Comparison of ENCODE assay signal across 16 cellular contexts in the genomic region with DNA sequence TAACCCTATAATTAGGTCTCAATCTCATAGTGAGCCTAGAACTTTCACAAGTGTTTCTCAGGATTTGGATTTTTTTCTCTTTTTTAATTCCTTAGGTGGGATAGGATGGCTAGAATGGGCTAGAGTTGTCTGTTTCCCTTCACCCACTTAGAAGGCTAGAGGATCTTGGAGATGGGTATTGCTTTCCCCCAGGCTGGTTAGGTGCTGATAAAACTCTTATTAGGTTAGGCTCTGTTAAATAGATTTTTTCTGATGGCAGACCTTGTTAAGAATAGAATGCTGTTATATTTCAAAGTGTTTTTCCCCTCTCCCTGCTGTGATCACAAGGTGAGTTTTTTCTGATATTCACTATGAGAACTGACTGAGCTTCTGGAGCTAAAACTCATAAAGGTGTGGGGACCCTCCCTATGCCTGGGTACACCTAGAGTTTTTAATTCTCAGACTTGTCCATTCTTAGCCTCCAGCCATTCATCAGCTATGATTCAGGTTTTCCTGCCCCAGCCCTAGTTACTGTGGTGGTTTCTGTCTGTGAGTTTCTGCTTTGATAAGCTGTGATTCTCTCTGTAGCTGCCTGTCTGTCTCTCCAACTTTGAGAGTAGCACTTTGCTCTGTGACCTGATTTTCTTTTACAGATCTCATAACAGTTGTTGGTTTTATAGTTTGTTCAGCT.
A peak's percentile ranks its signal among the peaks of the same experiment; 100 is the strongest.
DNase-seq lines count a peak whose midpoint lies in the region; FAIRE-seq and TF ChIP-seq lines count a peak whose summit lies in the region.
"Had no signal": no experiment of that assay in that cellular context is flagged by ENCODE, and none has a peak within 500 bp of the region (broad histone marks: within the 10 kb centered on the region; RNA-seq: fewer than 3 reads in every experiment).

No MANE protein-coding gene starts in this region.

- TF ChIP-seq RAD21 in neural cell (conservative IDR thresholded peaks at IDR 0.05) = no peak

- H3F3A ChIP-seq in neural cell (ENCODE audit: insufficient read depth, low read length, poor library complexity, severe bottlenecking) = peaks cover 7% of the 10 kb centered on the region

- H3K27me3 ChIP-seq in SJCRH30 (no peaks in the 10 kb centered on the region), endothelial cell of umbilical vein (ENCODE audit: control insufficient read depth in 2 of 2, insufficient read depth in 2 of 2, low read length in 2 of 2) (no peaks in the 10 kb centered on the region), neural cell (ENCODE audit: insufficient read depth, low read depth, low read length) (no peaks in the 10 kb centered on the region), stomach (no peaks in the 10 kb centered on the region)
- H3K27me3 ChIP-seq: BLaER1 treated with 17β-estradiol and CSF1 and Interleukin-3, amounts not matched to agents 10 nM and 100 nM; SJSA1 had no signal

- FAIRE-seq in endothelial cell of umbilical vein (lab: Jason Lieb, UNC) = peak; percentile 35
- FAIRE-seq: kidney, TTC549 had no signal

- H3K4me2 ChIP-seq in endothelial cell of umbilical vein (ENCODE audit: insufficient read depth, low read length) (no peak overlapping the region), neural cell (ENCODE audit: low read length) (no peak overlapping the region)
- H3K4me2 ChIP-seq: BLaER1 treated with 17β-estradiol and CSF1 and Interleukin-3, amounts not matched to agents 10 nM and 100 nM had no signal

- intact Hi-C loops in endothelial cell of umbilical vein (cut with micrococcal nuclease) = no loop called here
- intact Hi-C loops in stomach (cut with DNase I; ENCODE audit: low total_unique reads) = no loop called here

- TF ChIP-seq POLR2A in endothelial cell of umbilical vein (IDR thresholded peaks at IDR 0.05; ENCODE audit: low read depth, low read length) (no peak), stomach (IDR thresholded peaks at IDR 0.05) (no peak)

- H3K79me2 ChIP-seq in endothelial cell of umbilical vein (ENCODE audit: control insufficient read depth, insufficient read depth, low read length) = no peaks in the 10 kb centered on the region
- H3K79me2 ChIP-seq in neural cell (replicated peaks; ENCODE audit: insufficient read depth, low read length) = no peaks in the 10 kb centered on the region

- H3K4me1 ChIP-seq in SJCRH30 (peaks cover 11% of the 10 kb centered on the region), endothelial cell of umbilical vein (ENCODE audit: control insufficient read depth, extremely low read depth, insufficient read depth, low read length) (peaks cover 13% of the 10 kb centered on the region), stomach (no peaks in the 10 kb centered on the region)
- H3K4me1 ChIP-seq: BLaER1 treated with 17β-estradiol and CSF1 and Interleukin-3, amounts not matched to agents 10 nM and 100 nM; SJSA1 had no signal

- H3K9me3 ChIP-seq in SJCRH30 (replicated peaks) = no peaks in the 10 kb centered on the region
- no peaks in the 10 kb centered on the region for H3K9me3 ChIP-seq in endothelial cell of umbilical vein (replicated peaks; ENCODE audit: control insufficient read depth, insufficient read depth, low read length)
- H3K9me3 ChIP-seq in neural cell (ENCODE audit: low read length) = no peaks in the 10 kb centered on the region
- no peaks in the 10 kb centered on the region for H3K9me3 ChIP-seq in stomach
- H3K9me3 ChIP-seq: BLaER1 treated with 17β-estradiol and CSF1 and Interleukin-3, amounts not matched to agents 10 nM and 100 nM; SJSA1 had no signal

- no peak for TF ChIP-seq EP300 in neural cell (conservative IDR thresholded peaks at IDR 0.05; ENCODE audit: poor library complexity, severe bottlenecking)
- TF ChIP-seq EP300 in stomach (IDR thresholded peaks at IDR 0.05) = no peak

- dilution Hi-C loops in endothelial cell of umbilical vein (cut with MboI; ENCODE audit: extremely low pct_ligation_motif_present, low sequenced_read_pairs) = no loop called here

- H3K36me3 ChIP-seq in SJCRH30 (no peaks in the 10 kb centered on the region), endothelial cell of umbilical vein (ENCODE audit: control insufficient read depth in 2 of 2, extremely low read depth in 1 of 2, insufficient read depth in 2 of 2, low read length in 2 of 2) (no peaks in the 10 kb centered on the region), neural cell (ENCODE audit: insufficient read depth, low read length) (no peaks in the 10 kb centered on the region), stomach (peaks cover 0 to 5% (median 1%) of the 10 kb centered on the region in 4 donors)
- H3K36me3 ChIP-seq: BLaER1 treated with 17β-estradiol and CSF1 and Interleukin-3, amounts not matched to agents 10 nM and 100 nM; SJSA1 had no signal

- H4K20me1 ChIP-seq in endothelial cell of umbilical vein (replicated peaks; ENCODE audit: control insufficient read depth, extremely low read depth, insufficient read depth, low read length) = no peaks in the 10 kb centered on the region
- no peaks in the 10 kb centered on the region for H4K20me1 ChIP-seq in neural cell (ENCODE audit: insufficient read depth)
- H4K20me1 ChIP-seq: BLaER1 treated with 17β-estradiol and CSF1 and Interleukin-3, amounts not matched to agents 10 nM and 100 nM had no signal

- H3K9ac ChIP-seq in endothelial cell of umbilical vein (replicated peaks; ENCODE audit: extremely low read depth, insufficient read depth, low read length) (no peak overlapping the region), neural cell (ENCODE audit: low read length) (no peak overlapping the region)
- H3K9ac ChIP-seq: BLaER1 treated with 17β-estradiol and CSF1 and Interleukin-3, amounts not matched to agents 10 nM and 100 nM had no signal

- no peak for TF ChIP-seq CTCF in endothelial cell of umbilical vein (IDR thresholded peaks at IDR 0.05; ENCODE audit: extremely low read depth in 1 of 2, insufficient read depth in 1 of 2, low read depth in 1 of 2, low read length in 2 of 2)
- TF ChIP-seq CTCF in neural cell (IDR thresholded peaks at IDR 0.05; ENCODE audit: poor library complexity, severe bottlenecking) = no peak
- no peak for TF ChIP-seq CTCF in stomach (IDR thresholded peaks at IDR 0.05)

- H3K9me1 ChIP-seq in endothelial cell of umbilical vein (replicated peaks; ENCODE audit: control insufficient read depth, extremely low read depth, insufficient read depth, low read length) = no peaks in the 10 kb centered on the region

- CTCF ChIA-PET in endothelial cell of umbilical vein (lab: Charles Lee) = interaction anchor here (0.6 to 2.7 kb wide), 9 partner anchors 9 to 542 kb away, joined by 3 to 12 read pairs (median 6); no protein-coding TSS in a partner anchor

- H3K9me2 ChIP-seq in neural cell (ENCODE audit: insufficient read depth, low read length) = no peaks in the 10 kb centered on the region

- H2AFZ ChIP-seq in endothelial cell of umbilical vein (ENCODE audit: low read depth, low read length) (no peak overlapping the region), neural cell (ENCODE audit: low read depth, low read length) (no peak overlapping the region)

- BruUV-seq in endothelial cell of umbilical vein (replicated peaks; lab: Mats Ljungman, UMichigan) = no TSS peak

- H3K27ac ChIP-seq in SJCRH30 (peak overlapping the region; percentile 28), endothelial cell of umbilical vein (ENCODE audit: insufficient read depth, low read depth, low read length) (no peak overlapping the region), neural cell (ENCODE audit: low read length) (peak overlapping the region; percentile 74), stomach (no peak overlapping the region)
- H3K27ac ChIP-seq: BLaER1 treated with 17β-estradiol and CSF1 and Interleukin-3, amounts not matched to agents 10 nM and 100 nM; SJSA1 had no signal

- POLR2A ChIA-PET in endothelial cell of umbilical vein (lab: Charles Lee) = no interaction called here

- H3K4me3 ChIP-seq in SJCRH30 (no peak overlapping the region), endothelial cell of umbilical vein (replicated peaks in 1 of 3; ENCODE audit: insufficient read depth in 1 of 3, low read depth in 1 of 3, low read length in 3 of 3) (no peak overlapping the region), neural cell (ENCODE audit: low read length) (no peak overlapping the region), stomach (no peak overlapping the region)
- H3K4me3 ChIP-seq: BLaER1 treated with 17β-estradiol and CSF1 and Interleukin-3, amounts not matched to agents 10 nM and 100 nM; SJSA1 had no signal

- DNase-seq in HPDE6-E6E7 (ENCODE audit: extremely low spot score) (peak; percentile 10), SJCRH30 (peak in 1 of 2 experiments; percentile 5), endothelial cell of umbilical vein (ENCODE audit: low read depth, low spot score) (peak; percentile 70), AG08396 (ENCODE audit: low spot score) (no peak), D341Med (ENCODE audit: low spot score) (no peak), stomach (no peak)
- DNase-seq: activated gamma-delta T cell; caudate nucleus; DMS53; kidney; NCI-H1092; stimulated activated naive CD4-positive, alpha-beta T cell treated with Interleukin-2 at 50 U/mL for 16 hours had no signal

TF ChIP-seq in endothelial cell of umbilical vein, 7 proteins besides CTCF, POLR2A, EP300 and RAD21 (continues in another document):
- no peak for TF ChIP-seq GATA2 (IDR thresholded peaks at IDR 0.05; ENCODE audit: insufficient read depth, insufficient read length, low read depth, low read length)
- TF ChIP-seq MYC (IDR thresholded peaks at IDR 0.05; ENCODE audit: low read depth, low read length) = no peak
- TF ChIP-seq EZH2 (IDR thresholded peaks at IDR 0.05; ENCODE audit: borderline replicate concordance, low read depth, low read length, severe bottlenecking) = no peak
- TF ChIP-seq, protein P1, sequence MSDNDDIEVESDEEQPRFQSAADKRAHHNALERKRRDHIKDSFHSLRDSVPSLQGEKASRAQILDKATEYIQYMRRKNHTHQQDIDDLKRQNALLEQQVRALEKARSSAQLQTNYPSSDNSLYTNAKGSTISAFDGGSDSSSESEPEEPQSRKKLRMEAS (IDR thresholded peaks at IDR 0.05; ENCODE audit: insufficient read depth, insufficient read length) = no peak
- TF ChIP-seq POLR2AphosphoS5 (IDR thresholded peaks at IDR 0.05; ENCODE audit: insufficient read depth, low read depth, low read length) = no peak
- no peak for TF ChIP-seq JUN (IDR thresholded peaks at IDR 0.05; ENCODE audit: borderline replicate concordance, insufficient read depth, insufficient read length, low read depth)

Comparison
In these comparisons a context has a peak if more than half of its experiments do, and no peak if none do; other contexts are left out.
1. DNase-seq: peak in HPDE6-E6E7 (single experiment) and endothelial cell of umbilical vein (single experiment); none in AG08396 (single experiment), D341Med (single experiment) and stomach (single experiment).
2. H3K27ac ChIP-seq: peak in SJCRH30 (single experiment) and neural cell (single experiment); none in endothelial cell of umbilical vein (single experiment) and stomach (0 of 5).